24 cellular contexts compared by ENCODE assay signal in the genomic region with DNA sequence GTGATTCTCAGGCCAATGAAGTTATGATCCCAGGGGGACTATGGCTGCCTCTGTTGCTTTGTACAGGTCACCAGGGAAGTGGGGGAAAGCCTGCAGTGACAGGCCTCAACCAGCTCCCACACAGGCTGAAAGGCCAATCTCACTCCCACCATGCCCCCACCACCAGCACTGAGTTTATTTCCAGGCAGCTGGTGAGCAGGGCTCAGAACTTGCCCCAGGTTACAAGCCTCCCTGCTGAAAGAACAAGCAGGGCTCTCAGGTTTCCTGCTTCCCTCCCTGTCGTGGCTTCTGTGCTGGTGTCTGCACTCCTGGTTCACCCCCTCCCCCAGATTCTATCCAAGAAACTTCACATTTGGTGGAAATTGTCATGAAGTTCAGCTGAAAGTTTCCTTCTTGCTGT.
A peak's percentile ranks its signal among the peaks of the same experiment; 100 is the strongest.
DNase-seq lines count a peak whose midpoint lies in the region; ATAC-seq and TF ChIP-seq lines count a peak whose summit lies in the region.
"Had no signal": no experiment of that assay in that cellular context is flagged by ENCODE, and none has a peak within 500 bp of the region (broad histone marks: within the 10 kb centered on the region; RNA-seq: fewer than 3 reads in every experiment).

No MANE protein-coding gene starts in this region.

- H3K9me3 Mint-ChIP-seq in WTC11 (no peaks in the 10 kb centered on the region; the same call in 1 of the 2 replicates), nephron progenitor cell (peaks cover 24% of the 10 kb centered on the region)

- CTCF ChIA-PET in WTC11 (lab: Charles Lee) (no interaction called here), PC-3 (lab: Charles Lee) (no interaction called here)

- H3K27ac ChIP-seq in BLaER1, result no peak overlapping the region; the same call in 1 of the 2 replicates
- H3K27ac ChIP-seq in PC-3 (ENCODE audit: low read length), result no peak overlapping the region

- H3K27me3 ChIP-seq in BLaER1 (no peaks in the 10 kb centered on the region), PC-3 (ENCODE audit: low read length) (no peaks in the 10 kb centered on the region)

- peak overlapping the region; percentile 16; the same call in 1 of the 2 replicates for H3K4me2 ChIP-seq in BLaER1
- H3K4me2 ChIP-seq in PC-3 (ENCODE audit: low read length), result no peak overlapping the region

- H3K4me1 ChIP-seq in BLaER1, result peaks cover 11% of the 10 kb centered on the region
- no peaks in the 10 kb centered on the region for H3K4me1 ChIP-seq in PC-3 (ENCODE audit: insufficient read depth, low read length)
- H3K4me1 ChIP-seq: HAP-1 had no signal

- DNase-seq in ELF-1 (ENCODE audit: low read depth, low spot score) (peak; percentile 58), WTC11 (ENCODE audit: low spot score) (no peak), nephron progenitor cell (peak; percentile 16), OCI-M1 (lab: John Stamatoyannopoulos, UW) (no peak), PC-3 (no peak)
- DNase-seq: C1 segment of cervical spinal cord; CD4-positive, alpha-beta memory T cell; COR-L47; DMS79 treated with DMSO at 0.1 percent for 48 hours; HFFc6; Karpas-422; NCI-H1092; NCI-H1417 treated with DMSO at 0.1 percent for 48 hours; NCI-H1694 treated with DMSO at 0.1 percent for 48 hours; NCI-H2107; NCI-H345; NCI-H510A treated with DMSO at 0.1 percent for 48 hours; NCI-H748 treated with DMSO at 0.1 percent for 48 hours; Right ventricle myocardium superior; RPMI8226 had no signal

- no peaks in the 10 kb centered on the region for H3K9me2 ChIP-seq in PC-3 (replicated peaks; ENCODE audit: low read length)

- no peaks in the 10 kb centered on the region for H3K36me3 ChIP-seq in BLaER1
- H3K36me3 ChIP-seq in PC-3 (ENCODE audit: low read depth, low read length), result no peaks in the 10 kb centered on the region
- H3K36me3 ChIP-seq: HAP-1 had no signal

- no peaks in the 10 kb centered on the region for H3F3A ChIP-seq in PC-3 (ENCODE audit: low read length, unreplicated experiment)

- no peak overlapping the region for H3K9ac ChIP-seq in BLaER1
- H3K9ac ChIP-seq in PC-3 (ENCODE audit: low read length), result no peak overlapping the region

- H3K27me3 Mint-ChIP-seq in WTC11 (ENCODE audit: low read depth) (no peaks in the 10 kb centered on the region; the same call in 1 of the 2 replicates), nephron progenitor cell (ENCODE audit: low read depth, poor library complexity) (no peaks in the 10 kb centered on the region)

- no peaks in the 10 kb centered on the region for H3K36me3 Mint-ChIP-seq in WTC11
- peaks cover 6% of the 10 kb centered on the region for H3K36me3 Mint-ChIP-seq in nephron progenitor cell (ENCODE audit: low read depth)
- H3K36me3 Mint-ChIP-seq: CD4-positive, alpha-beta memory T cell had no signal

- ATAC-seq in WTC11, result peak; percentile 74
- ATAC-seq in GM21528 (IDR thresholded peaks at IDR 0.05; ENCODE audit: low FRiP score, unreplicated experiment), result no peak
- ATAC-seq in PC-3, result no peak
- ATAC-seq: HepG2 had no signal

- intact Hi-C loops in PC-3 (cut with micrococcal nuclease), result no loop called here

- H2AFZ ChIP-seq in PC-3 (ENCODE audit: low read length), result no peak overlapping the region

- H3K4me3 ChIP-seq in BLaER1, result no peak overlapping the region
- H3K4me3 ChIP-seq in PC-3 (ENCODE audit: low read length), result no peak overlapping the region
- H3K4me3 ChIP-seq: HAP-1 had no signal

- H3K9me3 ChIP-seq in BLaER1 (no peaks in the 10 kb centered on the region), PC-3 (ENCODE audit: low read length) (0 out of 2 replicates have a peak, but pooled peaks cover 6% of the 10 kb centered on the region)
- H3K9me3 ChIP-seq: HAP-1 had no signal

- POLR2A ChIA-PET in WTC11 (lab: Charles Lee) (no interaction called here), PC-3 (lab: Charles Lee; ENCODE audit: unreplicated experiment) (no interaction called here)

- no peak overlapping the region for H3K27ac Mint-ChIP-seq in WTC11
- peak overlapping the region; percentile 93 for H3K27ac Mint-ChIP-seq in nephron progenitor cell
- H3K27ac Mint-ChIP-seq: CD4-positive, alpha-beta memory T cell; HFFc6 had no signal

- no peaks in the 10 kb centered on the region for H3K79me2 ChIP-seq in PC-3 (ENCODE audit: low read length)

- H4K20me1 ChIP-seq in BLaER1 (no peaks in the 10 kb centered on the region), PC-3 (ENCODE audit: low read length) (no peaks in the 10 kb centered on the region)

- BruUV-seq in PC-3 (replicated peaks; lab: Mats Ljungman, UMichigan), result no TSS peak

- H3K4me1 Mint-ChIP-seq in WTC11 (peaks cover 29% of the 10 kb centered on the region), nephron progenitor cell (peaks cover 14% of the 10 kb centered on the region)
- H3K4me1 Mint-ChIP-seq: CD4-positive, alpha-beta memory T cell had no signal

- H3K4me3 Mint-ChIP-seq in WTC11, result no peak overlapping the region
- peak overlapping the region; percentile 21 for H3K4me3 Mint-ChIP-seq in nephron progenitor cell
- H3K4me3 Mint-ChIP-seq: HFFc6 had no signal

- TF ChIP-seq CTCF in WTC11 (IDR thresholded peaks at IDR 0.05) (no peak), nephron progenitor cell (IDR thresholded peaks at IDR 0.05) (no peak), PC-3 (conservative IDR thresholded peaks at IDR 0.05; ENCODE audit: low read depth, low read length) (no peak)

TF ChIP-seq in WTC11, 78 proteins besides CTCF, POLR2A, EP300 and RAD21:
- TF ChIP-seq, protein P1, sequence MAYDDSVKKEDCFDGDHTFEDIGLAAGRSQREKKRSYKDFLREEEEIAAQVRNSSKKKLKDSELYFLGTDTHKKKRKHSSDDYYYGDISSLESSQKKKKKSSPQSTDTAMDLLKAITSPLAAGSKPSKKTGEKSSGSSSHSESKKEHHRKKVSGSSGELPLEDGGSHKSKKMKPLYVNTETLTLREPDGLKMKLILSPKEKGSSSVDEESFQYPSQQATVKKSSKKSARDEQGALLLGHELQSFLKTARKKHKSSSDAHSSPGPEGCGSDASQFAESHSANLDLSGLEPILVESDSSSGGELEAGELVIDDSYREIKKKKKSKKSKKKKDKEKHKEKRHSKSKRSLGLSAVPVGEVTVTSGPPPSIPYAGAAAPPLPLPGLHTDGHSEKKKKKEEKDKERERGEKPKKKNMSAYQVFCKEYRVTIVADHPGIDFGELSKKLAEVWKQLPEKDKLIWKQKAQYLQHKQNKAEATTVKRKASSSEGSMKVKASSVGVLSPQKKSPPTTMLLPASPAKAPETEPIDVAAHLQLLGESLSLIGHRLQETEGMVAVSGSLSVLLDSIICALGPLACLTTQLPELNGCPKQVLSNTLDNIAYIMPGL (CRISPR knock-in tag; IDR thresholded peaks at IDR 0.05), result no peak
- no peak for TF ChIP-seq TEAD4 (CRISPR knock-in tag; IDR thresholded peaks at IDR 0.05)
- TF ChIP-seq KAT7 (CRISPR knock-in tag; IDR thresholded peaks at IDR 0.05; ENCODE audit: borderline replicate concordance), result no peak
- TF ChIP-seq, protein P2, sequence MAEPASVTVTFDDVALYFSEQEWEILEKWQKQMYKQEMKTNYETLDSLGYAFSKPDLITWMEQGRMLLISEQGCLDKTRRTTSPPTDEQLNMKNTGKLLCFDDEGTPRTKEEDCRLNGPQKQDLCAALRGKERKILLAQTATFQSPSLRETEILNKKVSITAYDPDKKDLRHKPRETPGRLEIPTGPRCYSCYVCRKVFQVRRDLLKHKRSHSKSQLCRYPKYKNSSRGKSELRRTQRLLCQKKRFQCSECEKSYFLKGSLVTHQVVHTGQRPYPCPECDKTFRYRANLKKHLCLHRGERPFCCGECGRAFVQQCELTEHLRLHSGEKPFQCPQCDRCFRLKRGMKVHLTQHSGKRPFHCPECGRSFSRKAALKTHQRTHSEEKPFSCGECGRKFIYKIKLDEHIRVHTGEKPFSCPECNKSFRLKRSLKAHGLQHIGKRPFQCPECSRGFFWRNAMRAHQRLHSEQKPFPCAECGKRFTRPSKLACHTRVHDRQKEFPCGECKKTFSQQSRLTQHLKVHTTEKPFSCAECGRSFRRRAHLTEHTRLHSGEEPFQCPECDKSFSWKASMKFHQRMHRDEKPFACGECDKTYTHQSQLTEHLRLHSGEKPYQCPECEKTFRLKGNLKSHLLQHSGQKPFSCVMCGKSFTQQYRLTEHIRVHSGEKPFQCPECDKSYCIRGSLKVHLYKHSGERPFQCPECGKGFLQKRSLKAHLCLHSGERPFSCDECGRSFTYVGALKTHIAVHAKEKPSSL (CRISPR knock-in tag; conservative IDR thresholded peaks at IDR 0.05), result no peak
- no peak for TF ChIP-seq ZNF317 (CRISPR knock-in tag; IDR thresholded peaks at IDR 0.05; ENCODE audit: borderline replicate concordance, low read depth)
- TF ChIP-seq OVOL2 (CRISPR knock-in tag; IDR thresholded peaks at IDR 0.05; ENCODE audit: borderline replicate concordance), result no peak
- TF ChIP-seq MXD4 (CRISPR knock-in tag; IDR thresholded peaks at IDR 0.05; ENCODE audit: borderline replicate concordance), result no peak
- no peak for TF ChIP-seq HMGA2 (CRISPR knock-in tag; IDR thresholded peaks at IDR 0.05)
- TF ChIP-seq NR2C2 (CRISPR knock-in tag; IDR thresholded peaks at IDR 0.05), result no peak
- no peak for TF ChIP-seq ZNF671 (CRISPR knock-in tag; IDR thresholded peaks at IDR 0.05)
- no peak for TF ChIP-seq SOX15 (CRISPR knock-in tag; IDR thresholded peaks at IDR 0.05)
- TF ChIP-seq, protein P3, sequence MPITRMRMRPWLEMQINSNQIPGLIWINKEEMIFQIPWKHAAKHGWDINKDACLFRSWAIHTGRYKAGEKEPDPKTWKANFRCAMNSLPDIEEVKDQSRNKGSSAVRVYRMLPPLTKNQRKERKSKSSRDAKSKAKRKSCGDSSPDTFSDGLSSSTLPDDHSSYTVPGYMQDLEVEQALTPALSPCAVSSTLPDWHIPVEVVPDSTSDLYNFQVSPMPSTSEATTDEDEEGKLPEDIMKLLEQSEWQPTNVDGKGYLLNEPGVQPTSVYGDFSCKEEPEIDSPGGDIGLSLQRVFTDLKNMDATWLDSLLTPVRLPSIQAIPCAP (CRISPR knock-in tag; IDR thresholded peaks at IDR 0.05), result no peak
- no peak for TF ChIP-seq ZNF138 (CRISPR knock-in tag; conservative IDR thresholded peaks at IDR 0.05)

Comparison
In these comparisons a context has a peak if more than half of its experiments do, and no peak if none do; other contexts are left out.
1. DNase-seq: peak in ELF-1 (single experiment) and nephron progenitor cell (single experiment); none in WTC11 (single experiment), OCI-M1 (single experiment) and PC-3 (single experiment).